ENCODE assay signal across 14 cellular contexts in genomic region chr1:79532555-79532954, GRCh38.
DNase-seq lines count a peak whose midpoint lies in the region; ATAC-seq and TF ChIP-seq lines count a peak whose summit lies in the region.
"Had no signal": no experiment of that assay in that cellular context is flagged by ENCODE, and none has a peak within 500 bp of the region (broad histone marks: within the 10 kb centered on the region; RNA-seq: fewer than 3 reads in every experiment).

No MANE protein-coding gene starts in this region.

- H3K4me1 ChIP-seq in OCI-LY7 (ENCODE audit: insufficient read depth, low read length, poor library complexity, severe bottlenecking) (peaks cover 18% of the 10 kb centered on the region), gastrocnemius medialis (no peaks in the 10 kb centered on the region)

- H3K4me3 ChIP-seq in OCI-LY7 (ENCODE audit: low read depth, low read length, poor library complexity, severe bottlenecking) = no peak overlapping the region
- no peak overlapping the region for H3K4me3 ChIP-seq in gastrocnemius medialis
- H3K4me3 ChIP-seq: GM12878 had no signal

- no peak for TF ChIP-seq POLR2A in gastrocnemius medialis (IDR thresholded peaks at IDR 0.05)

- BruUV-seq in OCI-LY7 (replicated peaks; lab: Mats Ljungman, UMichigan) = no TSS peak

- no peaks in the 10 kb centered on the region; the same call in 1 of the 2 replicates for H3K36me3 ChIP-seq in OCI-LY7 (ENCODE audit: insufficient read depth, low read length)
- H3K36me3 ChIP-seq in gastrocnemius medialis = no peaks in the 10 kb centered on the region

- intact Hi-C loops in OCI-LY7 (cut with micrococcal nuclease; ENCODE audit: unreplicated experiment) (no loop called here), sciatic nerve (cut with DNase I) (no loop called here), gastrocnemius medialis (cut with DNase I; ENCODE audit: low total_unique reads) (no loop called here)

- H2AFZ ChIP-seq in OCI-LY7 (ENCODE audit: low read length) = peak overlapping the region; percentile 90

- no peaks in the 10 kb centered on the region for H3K9me3 ChIP-seq in OCI-LY7 (ENCODE audit: low read length)
- no peaks in the 10 kb centered on the region for H3K9me3 ChIP-seq in gastrocnemius medialis

- TF ChIP-seq CTCF in OCI-LY7 (conservative IDR thresholded peaks at IDR 0.05; ENCODE audit: low read length) = no peak
- no peak for TF ChIP-seq CTCF in gastrocnemius medialis (IDR thresholded peaks at IDR 0.05 in 4 of 5, conservative IDR thresholded peaks at IDR 0.05 in 1 of 5)

- peak overlapping the region; percentile 15; the same call in 1 of the 2 replicates for H3K4me2 ChIP-seq in OCI-LY7 (ENCODE audit: low read length)

- DNase-seq in NCI-H82 (lab: John Stamatoyannopoulos, UW) (peak; percentile 27), NCI-H82 treated with DMSO at 0.1 percent for 48 hours (lab: John Stamatoyannopoulos, UW; ENCODE audit: unreplicated experiment) (no peak), OCI-LY7 (ENCODE audit: low spot score) (peak; percentile 44), sciatic nerve (ENCODE audit: low spot score) (no peak), NCI-H2107 treated with DMSO at 0.1 percent for 48 hours (lab: John Stamatoyannopoulos, UW; ENCODE audit: unreplicated experiment) (no peak), gastrocnemius medialis (no peak)
- DNase-seq: CD8-positive, alpha-beta memory T cell; DMS79; HCEC 1CT; HFFc6; KG1 had no signal

- no peaks in the 10 kb centered on the region for H4K20me1 ChIP-seq in OCI-LY7 (ENCODE audit: insufficient read depth, low read length)

- H3K79me2 ChIP-seq in OCI-LY7 (ENCODE audit: insufficient read depth, low read depth, low read length) = no peaks in the 10 kb centered on the region

- CTCF ChIA-PET in OCI-LY7 (lab: Charles Lee; ENCODE audit: unreplicated experiment) = no interaction called here

- no peaks in the 10 kb centered on the region for H3K9me2 ChIP-seq in OCI-LY7 (ENCODE audit: insufficient read depth, low read length)

- POLR2A ChIA-PET in OCI-LY7 (lab: Charles Lee) = interaction anchor here (0.7 to 4.8 kb wide), 5 partner anchors 8 to 245 kb away, joined by 3 to 34 read pairs (median 4); no protein-coding TSS in a partner anchor

- H3K27ac ChIP-seq in OCI-LY7 (ENCODE audit: low read depth, low read length, poor library complexity, severe bottlenecking) (peak overlapping the region; percentile 33), gastrocnemius medialis (no peak overlapping the region)
- H3K27ac ChIP-seq: 22Rv1 had no signal

- in situ Hi-C loops in gastrocnemius medialis (cut with MboI; ENCODE audit: low sequenced_read_pairs in 4 of 4) = no loop called here

- peak; percentile 44 for ATAC-seq in HG03432 (IDR thresholded peaks at IDR 0.05; ENCODE audit: unreplicated experiment)
- no peak for ATAC-seq in sciatic nerve
- ATAC-seq in gastrocnemius medialis = no peak
- ATAC-seq: GM12878 had no signal

- no peaks in the 10 kb centered on the region for H3K27me3 ChIP-seq in gastrocnemius medialis

Comparison
In these comparisons a context has a peak if more than half of its experiments do, and no peak if none do; other contexts are left out.
1. DNase-seq: peak in NCI-H82 (single experiment) and OCI-LY7 (single experiment); none in NCI-H82 treated with DMSO at 0.1 percent for 48 hours (single experiment), sciatic nerve (single experiment), NCI-H2107 treated with DMSO at 0.1 percent for 48 hours (single experiment) and gastrocnemius medialis (0 of 2).